In the genomic region with DNA sequence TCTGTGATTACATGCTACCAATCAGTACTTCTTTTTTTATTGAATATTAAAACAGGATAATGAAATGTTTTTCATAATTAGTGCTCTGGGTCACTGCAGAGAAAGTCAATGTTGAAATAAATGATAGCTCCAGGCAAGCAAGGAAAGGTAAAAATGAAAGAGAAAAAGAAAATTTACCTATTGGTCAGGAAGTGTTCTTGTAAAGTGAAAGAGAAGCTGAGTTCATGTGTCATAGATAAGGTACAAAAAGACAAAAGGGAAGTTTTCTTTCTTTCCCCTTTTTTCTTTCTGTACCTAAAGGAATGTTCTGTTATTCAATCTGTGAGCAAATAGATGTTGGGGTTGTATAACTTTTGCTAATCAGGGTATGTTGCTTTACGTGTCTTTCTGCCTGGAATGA, we compare ENCODE assay signal across 20 cellular contexts.
DNase-seq lines count a peak whose midpoint lies in the region; ATAC-seq, FAIRE-seq and TF ChIP-seq lines count a peak whose summit lies in the region.
"Had no signal": no experiment of that assay in that cellular context is flagged by ENCODE, and none has a peak within 500 bp of the region (broad histone marks: within the 10 kb centered on the region; RNA-seq: fewer than 3 reads in every experiment).

No MANE protein-coding gene starts in this region.

- H3K4ac ChIP-seq in H1 (replicated peaks; ENCODE audit: insufficient read length, low read depth, low read length): no peak overlapping the region

- no peak for TF ChIP-seq CTCF in A549 (IDR thresholded peaks at IDR 0.05)
- TF ChIP-seq CTCF in OCI-LY3 (IDR thresholded peaks at IDR 0.05; ENCODE audit: low read depth, low read length): no peak
- TF ChIP-seq CTCF in H1 (IDR thresholded peaks at IDR 0.05; ENCODE audit: control extremely low read depth in 1 of 3, insufficient read depth in 1 of 3, low read depth in 1 of 3, low read length in 3 of 3): no peak

- H4K5ac ChIP-seq in H1 (ENCODE audit: insufficient read length, low read depth, low read length): no peak overlapping the region

- H3K4me2 ChIP-seq in A549 (0 out of 3 replicates have a peak overlapping the region, but pooled peaks have one; percentile 25), OCI-LY3 (ENCODE audit: low read length) (peak overlapping the region; percentile 30), H1 (ENCODE audit: insufficient read depth in 1 of 2, low read depth in 2 of 2, low read length in 2 of 2) (no peak overlapping the region)
- H3K4me2 ChIP-seq: GM23338 had no signal

- no peak overlapping the region for H3K23ac ChIP-seq in H1 (ENCODE audit: insufficient read length)

- H3K9ac ChIP-seq in OCI-LY3 (ENCODE audit: low read length) (no peak overlapping the region), H1 (replicated peaks in 1 of 4; ENCODE audit: extremely low read depth in 1 of 4, low read depth in 3 of 4, low read length in 3 of 4) (no peak overlapping the region)

- no peak overlapping the region for H4K91ac ChIP-seq in H1 (replicated peaks; ENCODE audit: insufficient read length, low read length)

- no peak overlapping the region for H2BK12ac ChIP-seq in H1 (ENCODE audit: low read depth, low read length)

- no peak for TF ChIP-seq EP300 in A549 (IDR thresholded peaks at IDR 0.05)
- no peak for TF ChIP-seq EP300 in H1 (IDR thresholded peaks at IDR 0.05; ENCODE audit: borderline replicate concordance in 1 of 2, low read depth in 2 of 2, low read length in 2 of 2)

- no peak overlapping the region for H2BK15ac ChIP-seq in H1 (ENCODE audit: low read length)

- no peak overlapping the region for H2AK5ac ChIP-seq in H1 (ENCODE audit: low read depth, low read length)

- no peak overlapping the region for H2BK5ac ChIP-seq in H1 (ENCODE audit: low read depth, low read length)

- CTCF ChIA-PET in A549 (lab: Yijun Ruan, JAX) (no interaction called here), H1 (lab: Charles Lee; ENCODE audit: partially characterized antibody) (no interaction called here)

- no peaks in the 10 kb centered on the region for H3K9me3 ChIP-seq in A549
- H3K9me3 ChIP-seq in OCI-LY3 (ENCODE audit: insufficient read depth, low read length): no peaks in the 10 kb centered on the region
- H3K9me3 ChIP-seq in H1 (ENCODE audit: insufficient read depth in 2 of 2, low read depth in 1 of 2, low read length in 1 of 2): no peaks in the 10 kb centered on the region
- H3K9me3 ChIP-seq: MG63 had no signal

- H3K79me2 ChIP-seq in OCI-LY3 (ENCODE audit: low read length): no peaks in the 10 kb centered on the region
- H3K79me2 ChIP-seq in H1 (ENCODE audit: control insufficient read depth in 1 of 2, insufficient read depth in 2 of 2, low read length in 2 of 2): no peaks in the 10 kb centered on the region

- FAIRE-seq in A549 (lab: Jason Lieb, UNC): no peak
- FAIRE-seq in H1 (lab: Jason Lieb, UNC): no peak

- no peak overlapping the region for H4K8ac ChIP-seq in H1 (ENCODE audit: extremely low read depth, insufficient read depth, low read length)

- no peak overlapping the region for H3K4me3 ChIP-seq in A549
- no peak overlapping the region for H3K4me3 ChIP-seq in OCI-LY3 (ENCODE audit: low read length)
- H3K4me3 ChIP-seq in H1 (ENCODE audit: extremely low read depth in 1 of 4, insufficient read depth in 2 of 4, low read depth in 3 of 4, low read length in 4 of 4): no peak overlapping the region
- H3K4me3 ChIP-seq: GM23338, MG63 had no signal

- no peaks in the 10 kb centered on the region for H3K23me2 ChIP-seq in H1 (ENCODE audit: low read depth, low read length)

- no peaks in the 10 kb centered on the region for H3K79me1 ChIP-seq in H1 (ENCODE audit: low read depth, low read length)

- TF ChIP-seq POLR2A in A549 (IDR thresholded peaks at IDR 0.05; ENCODE audit: low read length): no peak
- TF ChIP-seq POLR2A in H1 (IDR thresholded peaks at IDR 0.05; ENCODE audit: control extremely low read depth in 1 of 2, low read depth in 2 of 2, low read length in 2 of 2): no peak

- DNase-seq in A549 (ENCODE audit: low read depth in 1 of 2, low spot score in 1 of 2) (no peak), H1 (ENCODE audit: low read depth in 1 of 2, low spot score in 2 of 2) (no peak), cerebellar nuclear complex (lab: John Stamatoyannopoulos, UW) (no peak), mesenteric fat pad (ENCODE audit: low spot score) (no peak), NCI-H446 treated with DMSO at 0.1 percent for 48 hours (lab: John Stamatoyannopoulos, UW) (no peak), activated gamma-delta T cell (lab: John Stamatoyannopoulos, UW) (no peak)
- DNase-seq: 8988T, HCEC 1CT, MG63, NCI-H1048, NCI-H1436, NCI-H187 treated with DMSO at 0.1 percent for 48 hours, NCI-H2107, NCI-H510A, NCI-H748 treated with DMSO at 0.1 percent for 48 hours, PC-3, Right ventricle myocardium superior had no signal

- no peak for TF ChIP-seq RAD21 in A549 (conservative IDR thresholded peaks at IDR 0.05 in 1 of 2, IDR thresholded peaks at IDR 0.05 in 1 of 2)
- TF ChIP-seq RAD21 in H1 (IDR thresholded peaks at IDR 0.05 in 1 of 2, conservative IDR thresholded peaks at IDR 0.05 in 1 of 2; ENCODE audit: low read depth in 2 of 2, low read length in 2 of 2): no peak

- no peak overlapping the region for H3K56ac ChIP-seq in H1 (replicated peaks; ENCODE audit: insufficient read length, low read depth, low read length)

- H4K20me1 ChIP-seq in OCI-LY3 (ENCODE audit: insufficient read depth, low read length) (no peaks in the 10 kb centered on the region), H1 (replicated peaks in 1 of 2; ENCODE audit: control insufficient read depth in 1 of 2, insufficient read depth in 2 of 2, low read length in 2 of 2) (no peaks in the 10 kb centered on the region)

- peak overlapping the region; percentile 43 for H2AFZ ChIP-seq in OCI-LY3 (ENCODE audit: low read depth, low read length)
- H2AFZ ChIP-seq in H1 (ENCODE audit: low read length): 0 out of 2 replicates have a peak overlapping the region, but pooled peaks have one; percentile 41
- H2AFZ ChIP-seq: GM23338 had no signal

- no peak overlapping the region for H2BK120ac ChIP-seq in H1 (replicated peaks; ENCODE audit: low read depth, low read length)

- H3K36me3 ChIP-seq in OCI-LY3 (replicated peaks; ENCODE audit: low read depth, low read length) (no peaks in the 10 kb centered on the region), H1 (ENCODE audit: control insufficient read depth in 2 of 4, insufficient read depth in 4 of 4, low read length in 3 of 4) (no peaks in the 10 kb centered on the region)
- H3K36me3 ChIP-seq: MG63 had no signal

- H3K14ac ChIP-seq in H1 (ENCODE audit: insufficient read length): no peak overlapping the region

- WGBS in A549 (ENCODE audit: missing lambda C conversion rate): 48% methylated on average over 1 of the region's 1 CpG
- WGBS in H1 (ENCODE audit: extremely low coverage in 1 of 2, insufficient coverage in 1 of 2, insufficient read length in 1 of 2, insufficient replicate concordance in 2 of 2, low coverage in 1 of 2, low lambda C conversion rate in 2 of 2, missing lambda C conversion rate in 1 of 2), 2 experiments: 84% methylated on average over 1 of the region's 1 CpG; no CpG with 5 or more reads in 1 of the 2 experiments

- ATAC-seq in A549 (no peak), HG02798 (IDR thresholded peaks at IDR 0.05; ENCODE audit: poor library complexity, unreplicated experiment) (peak; percentile 64)
- ATAC-seq: GM23338, PC-3 had no signal

- no peaks in the 10 kb centered on the region for H3K27me3 ChIP-seq in OCI-LY3 (ENCODE audit: low read depth, low read length)
- no peaks in the 10 kb centered on the region for H3K27me3 ChIP-seq in H1 (replicated peaks in 1 of 4; ENCODE audit: control insufficient read depth in 3 of 4, extremely low read depth in 1 of 4, insufficient read depth in 3 of 4, low read length in 3 of 4)
- H3K27me3 ChIP-seq: MG63 had no signal

- H3K27ac ChIP-seq in A549 (no peak overlapping the region), OCI-LY3 (ENCODE audit: low read length) (no peak overlapping the region), H1 (ENCODE audit: low read depth, low read length) (no peak overlapping the region)

- H3K18ac ChIP-seq in H1 (ENCODE audit: extremely low read depth, low read length): no peak overlapping the region

- POLR2A ChIA-PET in A549 (lab: Yijun Ruan, JAX) (interaction anchor here (0.7 kb wide), 1 partner anchor 32 kb away, joined by 3 read pairs; no protein-coding TSS in a partner anchor), H1 (lab: Charles Lee; ENCODE audit: partially characterized antibody) (no interaction called here)

- H3K4me1 ChIP-seq in A549 (no peaks in the 10 kb centered on the region), OCI-LY3 (ENCODE audit: low read length) (peaks cover 8% of the 10 kb centered on the region; the same call in 1 of the 2 replicates), H1 (replicated peaks in 1 of 4; ENCODE audit: control insufficient read depth in 3 of 4, insufficient read depth in 4 of 4, low read length in 3 of 4) (no peaks in the 10 kb centered on the region; a peak in 1 of 7 replicates)

- no peak overlapping the region for H2BK20ac ChIP-seq in H1 (ENCODE audit: low read length)

TF ChIP-seq in A549, 52 proteins besides CTCF, POLR2A, EP300 and RAD21 (continues in another document):
- TF ChIP-seq HOXA7 (CRISPR knock-in tag; IDR thresholded peaks at IDR 0.05) (no peak), RARB (CRISPR knock-in tag; IDR thresholded peaks at IDR 0.05) (no peak), RCOR1 (IDR thresholded peaks at IDR 0.05; ENCODE audit: low read depth, low read length) (no peak), PHF8 (IDR thresholded peaks at IDR 0.05; ENCODE audit: borderline replicate concordance, low read depth) (no peak)
- TF ChIP-seq, protein P1, sequence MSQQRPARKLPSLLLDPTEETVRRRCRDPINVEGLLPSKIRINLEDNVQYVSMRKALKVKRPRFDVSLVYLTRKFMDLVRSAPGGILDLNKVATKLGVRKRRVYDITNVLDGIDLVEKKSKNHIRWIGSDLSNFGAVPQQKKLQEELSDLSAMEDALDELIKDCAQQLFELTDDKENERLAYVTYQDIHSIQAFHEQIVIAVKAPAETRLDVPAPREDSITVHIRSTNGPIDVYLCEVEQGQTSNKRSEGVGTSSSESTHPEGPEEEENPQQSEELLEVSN (IDR thresholded peaks at IDR 0.05; ENCODE audit: borderline replicate concordance, low read depth): no peak

TF ChIP-seq in H1, 55 proteins besides CTCF, POLR2A, EP300 and RAD21 (continues in another document):
- no peak for TF ChIP-seq RFX5 (IDR thresholded peaks at IDR 0.05; ENCODE audit: borderline replicate concordance, low read depth, low read length)
- TF ChIP-seq CHD1 (IDR thresholded peaks at IDR 0.05; ENCODE audit: low read depth, low read length): no peak
- TF ChIP-seq RBBP5 (IDR thresholded peaks at IDR 0.05; ENCODE audit: borderline replicate concordance, low read depth, low read length): no peak
- TF ChIP-seq, protein P2, sequence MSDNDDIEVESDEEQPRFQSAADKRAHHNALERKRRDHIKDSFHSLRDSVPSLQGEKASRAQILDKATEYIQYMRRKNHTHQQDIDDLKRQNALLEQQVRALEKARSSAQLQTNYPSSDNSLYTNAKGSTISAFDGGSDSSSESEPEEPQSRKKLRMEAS (IDR thresholded peaks at IDR 0.05): no peak
- TF ChIP-seq KDM4A (IDR thresholded peaks at IDR 0.05; ENCODE audit: low read depth, low read length, severe bottlenecking): no peak
- TF ChIP-seq, protein P3, sequence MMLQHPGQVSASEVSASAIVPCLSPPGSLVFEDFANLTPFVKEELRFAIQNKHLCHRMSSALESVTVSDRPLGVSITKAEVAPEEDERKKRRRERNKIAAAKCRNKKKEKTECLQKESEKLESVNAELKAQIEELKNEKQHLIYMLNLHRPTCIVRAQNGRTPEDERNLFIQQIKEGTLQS (IDR thresholded peaks at IDR 0.05; ENCODE audit: insufficient read depth, low read depth, low read length): no peak

Comparison
In these comparisons a context has a peak if more than half of its experiments do, and no peak if none do; other contexts are left out.
1. H3K4me2 ChIP-seq: peak in A549 (single experiment) and OCI-LY3 (single experiment); none in H1 (0 of 2).